Comparison of ENCODE assay signal across 25 cellular contexts in the genomic region with DNA sequence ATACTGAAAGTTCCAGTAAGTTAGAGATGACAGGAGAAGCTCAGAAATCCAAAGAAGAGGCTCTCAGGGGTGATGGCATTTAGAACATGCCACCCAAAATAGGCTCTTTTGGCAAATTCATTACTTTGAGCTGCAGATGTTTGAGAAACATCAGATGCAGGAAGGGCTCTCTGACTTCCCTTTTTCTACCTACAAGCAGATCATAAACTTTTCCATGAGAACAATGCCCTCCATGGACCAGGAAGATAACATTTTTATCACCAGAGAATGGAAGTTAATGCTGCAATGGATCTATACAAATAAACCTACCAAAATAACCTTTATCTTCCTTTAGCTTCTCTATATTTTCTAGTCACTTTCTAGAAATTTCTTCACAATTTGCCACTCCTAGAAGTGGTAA.
"Had no signal": no experiment of that assay in that cellular context is flagged by ENCODE, and none has a peak within 500 bp of the region (broad histone marks: within the 10 kb centered on the region; RNA-seq: fewer than 3 reads in every experiment).

No MANE protein-coding gene starts in this region.

- ATAC-seq: activated CD8-positive, alpha-beta memory T cell treated with anti-CD3 and anti-CD28 coated beads, Interleukin-2, amount 10 ng/mL, durations not matched to agents 7 days and 5 days; PC-3; T-cell had no signal

- H3K9me3 ChIP-seq: breast epithelium, colonic mucosa, SJSA1 had no signal

- FAIRE-seq: RCC 7860 had no signal

- H3K27me3 ChIP-seq: breast epithelium, colonic mucosa had no signal

- H3K36me3 ChIP-seq: breast epithelium, colonic mucosa, SJSA1 had no signal

- H3K27ac ChIP-seq: breast epithelium, colonic mucosa, SJSA1 had no signal

- DNase-seq: activated B cell treated with CpG ODN at 0.5 μM for 24 hours; activated CD4-positive, alpha-beta T cell treated with anti-CD3 and anti-CD28 coated beads for 1 hour; activated CD4-positive, alpha-beta T cell treated with anti-CD3 and anti-CD28 coated beads, Interleukin-2, amount 10 ng/mL, durations not matched to agents 24 days and 14 days; activated CD4-positive, alpha-beta T cell treated with anti-CD3 and anti-CD28 coated beads, Interleukin-2, amount 50 U/mL, for 48 hours; activated CD8-positive, alpha-beta memory T cell treated with anti-CD3 and anti-CD28 coated beads, Interleukin-2, amount 10 ng/mL, durations not matched to agents 7 days and 5 days; activated effector memory CD4-positive, alpha-beta T cell treated with Interleukin-2 at 50 U/mL for 16 hours; activated naive CD4-positive, alpha-beta T cell; activated T-cell treated with anti-CD3 and anti-CD28 coated beads, Interleukin-2, amount 50 U/mL, for 24 hours; aorta; caudate nucleus; colonic mucosa; KG1; NCI-H1105; NCI-H1930; NCI-H2171 treated with DMSO at 0.1 percent for 48 hours; NCI-H226; NCI-H526; NCI-H774; PC-3; SHP77; T-cell; T-helper 2 cell had no signal

- H3K4me1 ChIP-seq: breast epithelium, colonic mucosa, SJSA1 had no signal

- H3K4me3 ChIP-seq: breast epithelium, colonic mucosa, SJSA1 had no signal
